ENCODE assay signal across 9 cellular contexts in the genomic region with DNA sequence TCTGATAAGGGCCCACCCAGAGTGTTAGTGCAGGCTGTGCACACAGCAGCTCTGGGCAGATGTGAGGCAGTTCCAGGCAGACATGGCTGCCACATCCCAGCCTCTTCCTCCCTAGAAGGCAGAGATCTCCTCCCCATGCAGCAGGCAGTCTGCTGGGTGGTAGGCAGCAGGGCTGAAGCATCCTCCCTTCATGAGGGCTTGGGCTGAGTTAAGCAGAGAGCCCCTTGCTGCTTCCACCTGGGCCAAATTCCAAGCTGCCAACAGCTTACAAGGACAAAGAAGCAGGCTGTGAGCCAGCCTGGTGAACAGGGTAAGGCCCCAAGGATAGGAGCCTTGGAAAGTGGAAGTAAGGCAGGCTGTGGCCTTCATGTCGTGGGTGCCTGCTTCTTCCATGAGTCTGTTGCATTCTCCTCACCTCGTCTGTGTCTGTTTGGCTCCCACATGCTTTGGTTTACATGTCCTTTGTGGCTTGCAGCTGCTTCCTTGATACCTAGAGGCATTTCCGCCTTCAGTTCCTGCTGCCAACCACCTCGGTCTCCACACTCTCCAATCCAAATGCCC. TPM values are rescaled to one million over a fixed set of nuclear protein-coding genes. Genes with fewer than 3 reads are reported as not detected.
DNase-seq lines count a peak whose midpoint lies in the region; TF ChIP-seq lines count a peak whose summit lies in the region.
"Had no signal": no experiment of that assay in that cellular context is flagged by ENCODE, and none has a peak within 500 bp of the region (broad histone marks: within the 10 kb centered on the region; RNA-seq: fewer than 3 reads in every experiment).

No MANE protein-coding gene starts in this region.

- peaks cover 87 to 97% (median 97%) of the 10 kb centered on the region in 3 donors for H3K4me1 Mint-ChIP-seq in CD8-positive, alpha-beta memory T cell
- H3K4me1 Mint-ChIP-seq in brain = peaks cover 9% of the 10 kb centered on the region
- H3K4me1 Mint-ChIP-seq in neural progenitor cell = peaks cover 14% of the 10 kb centered on the region

- peak overlapping the region; percentile 48 for H3K4me3 ChIP-seq in CD8-positive, alpha-beta memory T cell (ENCODE audit: low read length)
- no peak overlapping the region for H3K4me3 ChIP-seq in neural progenitor cell

- H3K4me1 ChIP-seq in CD8-positive, alpha-beta memory T cell (ENCODE audit: insufficient read depth, low read length) = peaks cover 98% of the 10 kb centered on the region
- H3K4me1 ChIP-seq in neural progenitor cell = no peaks in the 10 kb centered on the region

- no peaks in the 10 kb centered on the region for H3K9me3 ChIP-seq in CD8-positive, alpha-beta memory T cell (ENCODE audit: low read length)
- H3K9me3 ChIP-seq in KOPT-K1 (ENCODE audit: insufficient read depth, low read length, poor library complexity, severe bottlenecking) = no peaks in the 10 kb centered on the region
- no peaks in the 10 kb centered on the region for H3K9me3 ChIP-seq in neural progenitor cell (ENCODE audit: low read depth)

- H3K79me2 ChIP-seq in neural progenitor cell (ENCODE audit: low read depth) = no peaks in the 10 kb centered on the region

- H3K36me3 Mint-ChIP-seq in CD8-positive, alpha-beta memory T cell = peaks cover 0 to 76% (median 12%) of the 10 kb centered on the region in 3 donors
- H3K36me3 Mint-ChIP-seq in brain (no peaks in the 10 kb centered on the region), neural progenitor cell (no peaks in the 10 kb centered on the region)

- peak in 1 of 5 donors; percentile 33 for DNase-seq in CD8-positive, alpha-beta memory T cell
- DNase-seq in neural progenitor cell (ENCODE audit: low spot score) (no peak), D341Med (ENCODE audit: low spot score) (no peak), HuH-7 (ENCODE audit: low spot score) (no peak)
- DNase-seq in activated CD4-positive, CD25-positive, alpha-beta regulatory T cell treated with anti-CD3 and anti-CD28 coated beads, Interleukin-2, amount 50 U/mL, for 72 hours = no peak
- DNase-seq: stimulated activated CD4-positive, alpha-beta T cell treated with anti-CD3 and anti-CD28 coated beads, Interleukin-12 subunit alpha, Interleukin-12 subunit beta, amount 100 ng/mL, for 4 hours; stimulated activated naive CD4-positive, alpha-beta T cell treated with Interleukin-2 at 50 U/mL for 16 hours had no signal

- no peak overlapping the region for H3K4me2 ChIP-seq in neural progenitor cell

- H3F3A ChIP-seq in neural progenitor cell (ENCODE audit: low read depth) = no peaks in the 10 kb centered on the region

- no peak overlapping the region for H2AFZ ChIP-seq in neural progenitor cell (replicated peaks)

- H3K27ac ChIP-seq in CD8-positive, alpha-beta memory T cell (ENCODE audit: low read depth, low read length) = no peak overlapping the region
- peak overlapping the region; percentile 60 for H3K27ac ChIP-seq in KOPT-K1 (ENCODE audit: low read depth, low read length, poor library complexity, severe bottlenecking)
- no peak overlapping the region for H3K27ac ChIP-seq in neural progenitor cell

- peak overlapping the region; percentile 4 to 95 (median 80) for H3K4me3 Mint-ChIP-seq in CD8-positive, alpha-beta memory T cell
- no peak overlapping the region for H3K4me3 Mint-ChIP-seq in brain
- no peak overlapping the region for H3K4me3 Mint-ChIP-seq in neural progenitor cell

- H3K27me3 Mint-ChIP-seq in CD8-positive, alpha-beta memory T cell = no peaks in the 10 kb centered on the region
- H3K27me3 Mint-ChIP-seq in brain = peaks cover 3% of the 10 kb centered on the region
- peaks cover 5% of the 10 kb centered on the region for H3K27me3 Mint-ChIP-seq in neural progenitor cell (ENCODE audit: insufficient read depth, low read depth)

- H3K27me3 ChIP-seq in CD8-positive, alpha-beta memory T cell (ENCODE audit: insufficient read depth, low read length, poor library complexity, severe bottlenecking) = no peaks in the 10 kb centered on the region
- H3K27me3 ChIP-seq in neural progenitor cell = no peaks in the 10 kb centered on the region

- no peak overlapping the region for H3K9ac ChIP-seq in neural progenitor cell

- peaks cover 41% of the 10 kb centered on the region for H3K36me3 ChIP-seq in CD8-positive, alpha-beta memory T cell (ENCODE audit: insufficient read depth, low read length)
- H3K36me3 ChIP-seq in KOPT-K1 (ENCODE audit: insufficient read depth, low read length) = peaks cover 99% of the 10 kb centered on the region
- H3K36me3 ChIP-seq in neural progenitor cell = no peaks in the 10 kb centered on the region

- POLR2A ChIA-PET in CD8-positive, alpha-beta memory T cell (lab: Charles Lee) = interaction anchor here (2.1 kb wide), 1 partner anchor 43 kb away, joined by 10 read pairs; no protein-coding TSS in a partner anchor

- no peaks in the 10 kb centered on the region for H4K20me1 ChIP-seq in neural progenitor cell (ENCODE audit: low read depth)

- H3K9me3 Mint-ChIP-seq in CD8-positive, alpha-beta memory T cell = no peaks in the 10 kb centered on the region
- H3K9me3 Mint-ChIP-seq in brain (no peaks in the 10 kb centered on the region), neural progenitor cell (no peaks in the 10 kb centered on the region)

- peak overlapping the region; percentile 74 to 94 (median 93) for H3K27ac Mint-ChIP-seq in CD8-positive, alpha-beta memory T cell
- H3K27ac Mint-ChIP-seq in brain (peak overlapping the region in 4 of 5 experiments; percentile 1 to 62 (median 6)), neural progenitor cell (peak overlapping the region; percentile 44)

- CTCF ChIA-PET in CD8-positive, alpha-beta memory T cell (lab: Charles Lee) = interaction anchor here (1.0 to 5.6 kb wide), 12 partner anchors 9 to 189 kb away, joined by 3 to 92 read pairs (median 4); no protein-coding TSS in a partner anchor

- no peak for TF ChIP-seq CTCF in brain (conservative IDR thresholded peaks at IDR 0.05)
- TF ChIP-seq CTCF in neural progenitor cell (IDR thresholded peaks at IDR 0.05) = no peak

RNA-seq across cellular contexts. Expression of a gene that starts 7.8 kb away (rescaled TPM):
- 100 to 1,000 TPM; 192 to 193 TPM for total RNA-seq in CD8-positive, alpha-beta memory T cell
- 42.1 TPM for polyA plus RNA-seq in CD8-positive, alpha-beta memory T cell
- 5.5 TPM for polyA plus RNA-seq in brain (ENCODE audit: insufficient read depth, low read depth, low replicate concordance)
- 0.02 and 0.87 TPM in 2 replicates for total RNA-seq in neural progenitor cell (ENCODE audit: low replicate concordance)

RNA-seq across cellular contexts. Expression of a gene that starts 54.2 kb away (rescaled TPM):
- total RNA-seq in CD8-positive, alpha-beta memory T cell = 1 to 10 TPM; 1.2 to 2.3 TPM
- polyA plus RNA-seq in CD8-positive, alpha-beta memory T cell = not detected
- not detected for polyA plus RNA-seq in brain (ENCODE audit: insufficient read depth, low read depth, low replicate concordance)
- total RNA-seq in neural progenitor cell (ENCODE audit: low replicate concordance) = not detected in 2 replicates

Comparison
In these comparisons a context has a peak if more than half of its experiments do, and no peak if none do; other contexts are left out.
1. H3K27ac Mint-ChIP-seq: peak in every context shown above with its lines; median percentile 93 in CD8-positive, alpha-beta memory T cell; 44 in neural progenitor cell; 6 in brain.
2. H3K4me3 Mint-ChIP-seq: peak in CD8-positive, alpha-beta memory T cell (7 of 7); none in brain (0 of 5) and neural progenitor cell (single experiment).
3. RNA of a gene that starts 7.8 kb away (total RNA-seq): 192 to 193 TPM in CD8-positive, alpha-beta memory T cell; 0.02 to 0.87 TPM in neural progenitor cell; every median in the first group is over 100 times any median in the second.